Comparison of ENCODE assay signal across 15 cellular contexts in genomic region chr16:85424260-85425060, GRCh38.
DNase-seq lines count a peak whose midpoint lies in the region; TF ChIP-seq lines count a peak whose summit lies in the region.
"Had no signal": no experiment of that assay in that cellular context is flagged by ENCODE, and none has a peak within 500 bp of the region (broad histone marks: within the 10 kb centered on the region; RNA-seq: fewer than 3 reads in every experiment).

No MANE protein-coding gene starts in this region.

- no peaks in the 10 kb centered on the region for H3K9me3 ChIP-seq in breast epithelium
- H3K9me3 ChIP-seq in H9 (ENCODE audit: control insufficient read depth, low read depth, low read length), result no peaks in the 10 kb centered on the region
- H3K9me3 ChIP-seq: psoas muscle, uterus had no signal

- no peaks in the 10 kb centered on the region for H3K27me3 ChIP-seq in breast epithelium
- H3K27me3 ChIP-seq in H9 (ENCODE audit: insufficient read depth, low read length), result no peaks in the 10 kb centered on the region
- H3K27me3 ChIP-seq: uterus had no signal

- H3K4me1 Mint-ChIP-seq in chondrocyte (ENCODE audit: low read depth) (peaks cover 7% of the 10 kb centered on the region), nephron progenitor cell (peaks cover 24% of the 10 kb centered on the region), H9 (peaks cover 21 to 26% of the 10 kb centered on the region in 2 experiments)

- intact Hi-C loops in breast epithelium (cut with DNase I; ENCODE audit: low total_unique reads), result no loop called here

- no peak overlapping the region for H4K5ac ChIP-seq in H9 (ENCODE audit: insufficient read length, low read depth, low read length)

- no peaks in the 10 kb centered on the region for H3K79me1 ChIP-seq in H9 (ENCODE audit: insufficient read depth, low read depth, low read length, poor library complexity, severe bottlenecking)

- H4K8ac ChIP-seq in H9 (replicated peaks; ENCODE audit: insufficient read length, low read depth, low read length), result no peak overlapping the region

- H3K27me3 Mint-ChIP-seq in chondrocyte (ENCODE audit: low read depth) (peaks cover 19% of the 10 kb centered on the region), nephron progenitor cell (ENCODE audit: low read depth, poor library complexity) (peaks cover 83% of the 10 kb centered on the region), H9 (ENCODE audit: low read depth) (peaks cover 7% of the 10 kb centered on the region; the same call in 1 of the 2 replicates)

- H2BK15ac ChIP-seq in H9 (ENCODE audit: low read depth, low read length), result no peak overlapping the region

- no peaks in the 10 kb centered on the region for H3K23me2 ChIP-seq in H9 (ENCODE audit: insufficient read length, low read depth, low read length, poor library complexity, severe bottlenecking)

- no peak overlapping the region for H3K9ac ChIP-seq in H9 (ENCODE audit: extremely low read depth, insufficient read length, low read length)

- H3K4me1 ChIP-seq in breast epithelium (no peaks in the 10 kb centered on the region), H9 (ENCODE audit: insufficient read depth, low read length) (no peaks in the 10 kb centered on the region)
- H3K4me1 ChIP-seq: psoas muscle had no signal

- H2AFZ ChIP-seq in H9 (ENCODE audit: low read length), result no peak overlapping the region

- H3K4me3 Mint-ChIP-seq in chondrocyte (ENCODE audit: unreplicated experiment), result no peak overlapping the region
- no peak overlapping the region for H3K4me3 Mint-ChIP-seq in nephron progenitor cell
- H3K4me3 Mint-ChIP-seq in H9, result no peak overlapping the region
- H3K4me3 Mint-ChIP-seq: dendritic cell treated with granulocyte-macrophage colony-stimulating factor and Interleukin-4, amounts not matched to agents 40 ng/mL and 50 ng/mL, for 4 days; T-helper 1 cell treated with Interleukin-12 subunit alpha and Interleukin-12 subunit beta and Interleukin-4 antibody, amounts not matched to agents 30 μg/mL and 1 μg/mL, for 36 hours had no signal

- no peak overlapping the region for H2BK12ac ChIP-seq in H9 (ENCODE audit: insufficient read length, low read depth, low read length)

- H3K27ac ChIP-seq in breast epithelium, result no peak overlapping the region
- H3K27ac ChIP-seq in H9 (ENCODE audit: insufficient read length, low read depth, low read length), result no peak overlapping the region
- H3K27ac ChIP-seq: psoas muscle, uterus had no signal

- no peaks in the 10 kb centered on the region for H4K20me1 ChIP-seq in H9 (ENCODE audit: control insufficient read depth, insufficient read depth, insufficient read length)

- no peak overlapping the region for H3K18ac ChIP-seq in H9 (ENCODE audit: insufficient read length, low read depth, low read length)

- no peak overlapping the region for H2BK20ac ChIP-seq in H9 (ENCODE audit: low read depth, low read length, poor library complexity, severe bottlenecking)

- WGBS in H9 (ENCODE audit: extremely low coverage, insufficient read length, low lambda C conversion rate), result no CpG with 5 or more reads among the region's 34 CpGs

- H3K79me2 ChIP-seq in H9 (ENCODE audit: insufficient read depth, low read length), result no peaks in the 10 kb centered on the region

- no peaks in the 10 kb centered on the region for H3K36me3 ChIP-seq in breast epithelium
- H3K36me3 ChIP-seq: uterus had no signal

- H3K14ac ChIP-seq in H9 (ENCODE audit: insufficient read depth, low read length), result no peak overlapping the region

- TF ChIP-seq POLR2A in breast epithelium (IDR thresholded peaks at IDR 0.05), result no peak

- no peak overlapping the region for H2BK5ac ChIP-seq in H9 (ENCODE audit: insufficient read length, low read length)

- no peak overlapping the region for H3K4me3 ChIP-seq in breast epithelium
- H3K4me3 ChIP-seq: psoas muscle, uterus had no signal

- H3K36me3 Mint-ChIP-seq in chondrocyte (ENCODE audit: low read depth) (no peaks in the 10 kb centered on the region), nephron progenitor cell (ENCODE audit: low read depth) (no peaks in the 10 kb centered on the region), H9 (ENCODE audit: insufficient read depth in 1 of 3, low read depth in 3 of 3) (no peaks in the 10 kb centered on the region)

- no peak overlapping the region for H4K91ac ChIP-seq in H9 (ENCODE audit: insufficient read length, low read depth, low read length)

- no peak overlapping the region for H3K4me2 ChIP-seq in H9 (ENCODE audit: insufficient read depth, insufficient read length, low read length)

- H3T11ph ChIP-seq in H9 (ENCODE audit: low read length), result no peak overlapping the region

- peak; percentile 45 for DNase-seq in NCI-H2227 (lab: John Stamatoyannopoulos, UW; ENCODE audit: unreplicated experiment)
- DNase-seq in NCI-H2227 treated with DMSO at 0.1 percent for 48 hours (lab: John Stamatoyannopoulos, UW), result no peak
- DNase-seq in DMS 273 (lab: John Stamatoyannopoulos, UW; ENCODE audit: unreplicated experiment), result peak; percentile 93
- DNase-seq in chondrocyte (ENCODE audit: low spot score), result peak; percentile 71
- DNase-seq in nephron progenitor cell, result peak; percentile 0
- no peak for DNase-seq in HuH-7 (ENCODE audit: low spot score)
- no peak for DNase-seq in breast epithelium (ENCODE audit: low spot score in 2 of 2)
- DNase-seq in H9, result no peak
- DNase-seq: KBM-7; NCI-H187 treated with DMSO at 0.1 percent for 48 hours; stimulated activated CD4-positive, alpha-beta T cell treated with anti-CD3 and anti-CD28 coated beads, Interleukin-1b, Interleukin-23, amount 100 ng/mL, for 48 hours had no signal

- TF ChIP-seq CTCF in chondrocyte (IDR thresholded peaks at IDR 0.05) (no peak), nephron progenitor cell (IDR thresholded peaks at IDR 0.05) (no peak), breast epithelium (IDR thresholded peaks at IDR 0.05) (no peak), H9 (conservative IDR thresholded peaks at IDR 0.05) (no peak)

- no peak overlapping the region for H2BK120ac ChIP-seq in H9 (ENCODE audit: low read depth, low read length, poor library complexity, severe bottlenecking)

- H3K56ac ChIP-seq in H9 (ENCODE audit: insufficient read length, low read depth, low read length), result no peak overlapping the region

- H3K23ac ChIP-seq in H9 (ENCODE audit: insufficient read length, low read depth, low read length), result no peak overlapping the region

- no peak overlapping the region for H2AK5ac ChIP-seq in H9 (ENCODE audit: insufficient read length, low read length)

- H3K4ac ChIP-seq in H9 (ENCODE audit: low read depth, low read length), result no peak overlapping the region

- H3K9me3 Mint-ChIP-seq in chondrocyte (ENCODE audit: low read depth) (no peaks in the 10 kb centered on the region), nephron progenitor cell (no peaks in the 10 kb centered on the region), H9 (peaks cover 0 to 2% of the 10 kb centered on the region in 2 experiments; a peak in 1 of 5 replicates)
- H3K9me3 Mint-ChIP-seq: dendritic cell treated with granulocyte-macrophage colony-stimulating factor and Interleukin-4, amounts not matched to agents 40 ng/mL and 50 ng/mL, for 4 days; T-helper 1 cell treated with Interleukin-12 subunit alpha and Interleukin-12 subunit beta and Interleukin-4 antibody, amounts not matched to agents 30 μg/mL and 1 μg/mL, for 36 hours had no signal

- H3K27ac Mint-ChIP-seq in chondrocyte (ENCODE audit: unreplicated experiment) (no peak overlapping the region), nephron progenitor cell (no peak overlapping the region), H9 (peak overlapping the region in 1 of 3 experiments; percentile 24; a peak in 1 of 7 replicates)
- H3K27ac Mint-ChIP-seq: dendritic cell treated with granulocyte-macrophage colony-stimulating factor and Interleukin-4, amounts not matched to agents 40 ng/mL and 50 ng/mL, for 4 days; T-helper 1 cell treated with Interleukin-12 subunit alpha and Interleukin-12 subunit beta and Interleukin-4 antibody, amounts not matched to agents 30 μg/mL and 1 μg/mL, for 36 hours had no signal

Comparison
In these comparisons a context has a peak if more than half of its experiments do, and no peak if none do; other contexts are left out.
1. DNase-seq: peak in NCI-H2227 (single experiment), DMS 273 (single experiment), chondrocyte (single experiment) and nephron progenitor cell (single experiment); none in NCI-H2227 treated with DMSO at 0.1 percent for 48 hours (single experiment), HuH-7 (single experiment), breast epithelium (0 of 2) and H9 (single experiment).